In the genomic region with DNA sequence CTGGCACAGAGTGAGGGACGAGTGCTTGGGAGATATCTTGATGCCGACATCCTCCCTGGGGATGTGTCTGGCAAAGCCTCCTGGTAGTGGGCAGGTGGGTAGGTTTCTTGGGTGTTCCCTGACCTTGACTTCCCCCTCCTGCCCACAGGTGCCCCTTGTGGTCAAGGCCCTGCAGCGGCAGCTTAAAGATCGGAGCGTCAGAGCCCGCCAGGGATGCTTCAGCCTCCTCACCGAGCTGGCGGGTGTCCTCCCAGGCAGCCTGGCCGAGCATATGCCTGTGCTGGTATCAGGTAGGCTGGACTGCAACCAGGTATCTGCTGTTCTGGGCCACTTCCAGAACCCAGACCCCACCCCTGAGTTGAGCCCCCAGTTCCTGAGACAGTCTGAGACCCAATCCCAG, we compare ENCODE assay signal across 19 cellular contexts.
DNase-seq lines count a peak whose midpoint lies in the region; ATAC-seq and TF ChIP-seq lines count a peak whose summit lies in the region.
"Had no signal": no experiment of that assay in that cellular context is flagged by ENCODE, and none has a peak within 500 bp of the region (broad histone marks: within the 10 kb centered on the region; RNA-seq: fewer than 3 reads in every experiment).

No MANE protein-coding gene starts in this region.

- no peak for DNase-seq in GM12864 (ENCODE audit: low read depth)
- no peak for DNase-seq in cardiac fibroblast (ENCODE audit: low read depth in 2 of 2)
- DNase-seq in retinal pigment epithelial cell (ENCODE audit: low read depth), result no peak
- no peak for DNase-seq in stimulated activated CD4-positive, alpha-beta T cell treated with anti-CD3 and anti-CD28 coated beads, Interleukin-12 subunit alpha, Interleukin-12 subunit beta, amount 100 ng/mL, for 4 hours
- no peak for DNase-seq in T1000 (lab: John Stamatoyannopoulos, UW)
- DNase-seq: ACHN; Caco-2; CD4-positive, CD25-positive, alpha-beta regulatory T cell; NCI-H1417; NCI-H1930; NCI-H2171; NCI-H446 treated with DMSO at 0.1 percent for 48 hours; NCI-H748 treated with DMSO at 0.1 percent for 48 hours; PC-9 had no signal

- no peaks in the 10 kb centered on the region for H3K9me3 ChIP-seq in OCI-LY1 (ENCODE audit: low read length)
- H3K9me3 ChIP-seq: Caco-2, SJSA1 had no signal

- TF ChIP-seq CTCF in GM12864 (IDR thresholded peaks at IDR 0.05; ENCODE audit: low read depth, low read length, missing control alignments) (peak; percentile 18), OCI-LY1 (IDR thresholded peaks at IDR 0.05; ENCODE audit: low read length) (peak; percentile 30), cardiac fibroblast (IDR thresholded peaks at IDR 0.05; ENCODE audit: low read depth, low read length) (peak; percentile 8), retinal pigment epithelial cell (conservative IDR thresholded peaks at IDR 0.05; ENCODE audit: low read depth, low read length) (peak; percentile 12)

- H2AFZ ChIP-seq in OCI-LY1 (ENCODE audit: low read length), result no peak overlapping the region
- H2AFZ ChIP-seq: PC-9 had no signal

- H3K27ac ChIP-seq in OCI-LY1 (ENCODE audit: low read depth, low read length, poor library complexity, severe bottlenecking), result no peak overlapping the region
- H3K27ac ChIP-seq: HL-60, PC-9, SJSA1 had no signal

- H3K4me1 ChIP-seq in OCI-LY1 (ENCODE audit: insufficient read depth, low read length, severe bottlenecking), result peaks cover 6% of the 10 kb centered on the region
- H3K4me1 ChIP-seq: SJSA1 had no signal

- H4K20me1 ChIP-seq in OCI-LY1 (ENCODE audit: insufficient read depth, low read length), result no peaks in the 10 kb centered on the region

- ATAC-seq in GM18873 (IDR thresholded peaks at IDR 0.05; ENCODE audit: low FRiP score, unreplicated experiment), result no peak
- no peak for ATAC-seq in GM21390 (IDR thresholded peaks at IDR 0.05; ENCODE audit: unreplicated experiment)

- H3K4me2 ChIP-seq in OCI-LY1 (ENCODE audit: low read length), result no peak overlapping the region
- H3K4me2 ChIP-seq: PC-9 had no signal

- H3K9me2 ChIP-seq in OCI-LY1 (ENCODE audit: low read depth, low read length), result no peaks in the 10 kb centered on the region

- H3K9ac ChIP-seq in OCI-LY1 (ENCODE audit: low read length), result no peak overlapping the region

- no peaks in the 10 kb centered on the region for H3F3A ChIP-seq in OCI-LY1 (ENCODE audit: insufficient read depth, low read length)

- no peaks in the 10 kb centered on the region; the same call in 1 of the 2 replicates for H3K36me3 ChIP-seq in OCI-LY1 (ENCODE audit: insufficient read depth, low read length)
- H3K36me3 ChIP-seq: SJSA1 had no signal

- H3K27me3 ChIP-seq in OCI-LY1 (ENCODE audit: insufficient read depth, low read length), result 0 out of 2 replicates have a peak, but pooled peaks cover 3% of the 10 kb centered on the region
- H3K27me3 ChIP-seq: SJSA1 had no signal

- no peaks in the 10 kb centered on the region for H3K79me2 ChIP-seq in OCI-LY1 (ENCODE audit: insufficient read depth, low read length)

- H3K4me3 ChIP-seq in GM12864 (ENCODE audit: low read depth, low read length) (no peak overlapping the region), OCI-LY1 (ENCODE audit: low read depth, low read length, poor library complexity, severe bottlenecking) (no peak overlapping the region), cardiac fibroblast (replicated peaks in 1 of 2; ENCODE audit: low read depth in 2 of 2, low read length in 2 of 2) (no peak overlapping the region), retinal pigment epithelial cell (ENCODE audit: low read length) (no peak overlapping the region)
- H3K4me3 ChIP-seq: PC-9, SJSA1 had no signal
